ENCODE assay signal across 9 cellular contexts in the genomic region with DNA sequence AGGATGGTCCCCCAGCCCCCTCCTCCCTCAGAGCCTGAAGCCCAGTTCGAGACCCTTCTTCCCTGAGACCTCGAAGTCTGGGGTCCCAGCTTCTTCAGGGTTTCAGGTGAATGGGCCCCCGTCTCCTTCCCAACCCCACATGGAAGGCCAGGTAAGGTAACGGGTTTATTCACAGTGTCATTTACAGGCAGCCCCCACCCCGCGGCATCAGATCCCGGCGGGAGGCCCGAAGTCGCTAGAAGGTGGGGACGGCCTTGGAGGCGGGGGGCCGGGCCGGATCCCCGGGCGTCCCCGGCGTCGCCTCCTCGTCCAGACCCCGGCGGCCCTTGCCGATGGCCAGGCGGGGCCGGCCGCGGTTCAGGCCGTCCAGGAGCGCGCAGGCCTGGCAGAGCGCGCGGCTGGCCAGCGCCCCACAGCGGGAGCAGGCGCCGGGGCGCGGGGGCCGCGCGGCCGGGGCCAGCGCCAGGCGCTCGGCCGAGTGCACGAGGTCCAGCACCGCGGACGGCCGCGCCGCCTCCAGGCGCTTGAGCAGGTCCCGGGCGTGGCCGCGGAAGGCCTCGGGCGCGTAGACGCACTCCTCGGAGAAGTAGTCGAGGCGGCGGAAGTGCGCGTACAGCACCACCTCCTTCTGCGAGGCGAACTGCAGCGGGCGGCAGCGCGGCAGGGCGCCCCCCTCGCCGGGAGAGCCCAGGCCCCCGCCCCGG. TPM values are rescaled to one million over a fixed set of nuclear protein-coding genes. Genes with fewer than 3 reads are reported as not detected.
DNase-seq lines count a peak whose midpoint lies in the region; ATAC-seq, FAIRE-seq and TF ChIP-seq lines count a peak whose summit lies in the region.
"Had no signal": no experiment of that assay in that cellular context is flagged by ENCODE, and none has a peak within 500 bp of the region (broad histone marks: within the 10 kb centered on the region; RNA-seq: fewer than 3 reads in every experiment).

No MANE protein-coding gene starts in this region.

- peak overlapping the region in 1 of 4 donors; percentile 19 for H3K4me3 Mint-ChIP-seq in CD4-positive, CD25-positive, alpha-beta regulatory T cell
- peak overlapping the region; percentile 41 for H3K4me3 Mint-ChIP-seq in activated CD8-positive, alpha-beta T cell treated with anti-CD3 and anti-CD28 coated beads for 36 hours
- H3K4me3 Mint-ChIP-seq in neural progenitor cell, result no peak overlapping the region

- no peak for TF ChIP-seq CTCF in activated CD8-positive, alpha-beta T cell treated with anti-CD3 and anti-CD28 coated beads for 36 hours (IDR thresholded peaks at IDR 0.05)
- TF ChIP-seq CTCF in endothelial cell of umbilical vein (IDR thresholded peaks at IDR 0.05; ENCODE audit: extremely low read depth in 1 of 2, insufficient read depth in 1 of 2, low read depth in 1 of 2, low read length in 2 of 2) (peak in 1 of 2 donors; percentile 20), neural progenitor cell (IDR thresholded peaks at IDR 0.05) (no peak)

- no peaks in the 10 kb centered on the region for H3K9me1 ChIP-seq in endothelial cell of umbilical vein (replicated peaks; ENCODE audit: control insufficient read depth, extremely low read depth, insufficient read depth, low read length)

- H2AFZ ChIP-seq in endothelial cell of umbilical vein (ENCODE audit: low read depth, low read length) (no peak overlapping the region), neural progenitor cell (replicated peaks) (no peak overlapping the region)

- no peaks in the 10 kb centered on the region for H3F3A ChIP-seq in neural progenitor cell (ENCODE audit: low read depth)

- H3K9ac ChIP-seq in endothelial cell of umbilical vein (replicated peaks; ENCODE audit: extremely low read depth, insufficient read depth, low read length) (no peak overlapping the region), neural progenitor cell (no peak overlapping the region)

- H3K4me1 Mint-ChIP-seq in CD4-positive, CD25-positive, alpha-beta regulatory T cell, result peaks cover 4 to 49% (median 19%) of the 10 kb centered on the region in 4 donors
- peaks cover 16% of the 10 kb centered on the region for H3K4me1 Mint-ChIP-seq in activated CD8-positive, alpha-beta T cell treated with anti-CD3 and anti-CD28 coated beads for 36 hours (ENCODE audit: low read depth)
- peaks cover 2% of the 10 kb centered on the region for H3K4me1 Mint-ChIP-seq in neural progenitor cell

- no peaks in the 10 kb centered on the region for H3K9me3 Mint-ChIP-seq in CD4-positive, CD25-positive, alpha-beta regulatory T cell
- no peaks in the 10 kb centered on the region for H3K9me3 Mint-ChIP-seq in activated CD8-positive, alpha-beta T cell treated with anti-CD3 and anti-CD28 coated beads for 36 hours
- no peaks in the 10 kb centered on the region for H3K9me3 Mint-ChIP-seq in neural progenitor cell

- CTCF ChIA-PET in activated CD8-positive, alpha-beta T cell treated with anti-CD3 and anti-CD28 coated beads for 36 hours (lab: Charles Lee), result interaction anchor here (1.0 kb wide), 1 partner anchor 127 kb away, joined by 3 read pairs; no protein-coding TSS in a partner anchor
- CTCF ChIA-PET in endothelial cell of umbilical vein (lab: Charles Lee), result interaction anchor here (1.2 kb wide), 1 partner anchor 77 kb away, joined by 9 read pairs; no protein-coding TSS in a partner anchor

- peaks cover 27% of the 10 kb centered on the region for H3K36me3 ChIP-seq in CD4-positive, CD25-positive, alpha-beta regulatory T cell (ENCODE audit: control insufficient read depth, insufficient read depth, low read length)
- H3K36me3 ChIP-seq in endothelial cell of umbilical vein (ENCODE audit: control insufficient read depth in 2 of 2, extremely low read depth in 1 of 2, insufficient read depth in 2 of 2, low read length in 2 of 2), result peaks cover 2 to 5% of the 10 kb centered on the region in 2 experiments
- no peaks in the 10 kb centered on the region for H3K36me3 ChIP-seq in neural progenitor cell

- H3K4me1 ChIP-seq in CD4-positive, CD25-positive, alpha-beta regulatory T cell (ENCODE audit: control insufficient read depth, insufficient read depth, low read length, poor library complexity, severe bottlenecking), result peaks cover 1% of the 10 kb centered on the region
- peaks cover 16% of the 10 kb centered on the region for H3K4me1 ChIP-seq in endothelial cell of umbilical vein (ENCODE audit: control insufficient read depth, extremely low read depth, insufficient read depth, low read length)
- H3K4me1 ChIP-seq in neural progenitor cell, result no peaks in the 10 kb centered on the region

- no peak for TF ChIP-seq POLR2A in endothelial cell of umbilical vein (IDR thresholded peaks at IDR 0.05; ENCODE audit: low read depth, low read length)

- H3K27me3 ChIP-seq in CD4-positive, CD25-positive, alpha-beta regulatory T cell (ENCODE audit: control insufficient read depth, insufficient read depth, low read length), result no peaks in the 10 kb centered on the region
- H3K27me3 ChIP-seq in endothelial cell of umbilical vein (ENCODE audit: control insufficient read depth in 2 of 2, insufficient read depth in 2 of 2, low read length in 2 of 2), result no peaks in the 10 kb centered on the region
- H3K27me3 ChIP-seq in neural progenitor cell, result no peaks in the 10 kb centered on the region

- intact Hi-C loops in activated CD8-positive, alpha-beta T cell treated with anti-CD3 and anti-CD28 coated beads for 36 hours (cut with micrococcal nuclease), result no loop called here
- intact Hi-C loops in endothelial cell of umbilical vein (cut with micrococcal nuclease), result loop anchor here (5.0 kb wide), 1 partner anchor 626 kb away; no protein-coding TSS in a partner anchor

- ATAC-seq in CD4-positive, CD25-positive, alpha-beta regulatory T cell (ENCODE audit: low read depth in 2 of 2), result peak; percentile 61 to 65
- peak; percentile 76 for ATAC-seq in activated CD8-positive, alpha-beta T cell treated with anti-CD3 and anti-CD28 coated beads for 36 hours

- H3K27me3 Mint-ChIP-seq in CD4-positive, CD25-positive, alpha-beta regulatory T cell, result no peaks in the 10 kb centered on the region
- H3K27me3 Mint-ChIP-seq in activated CD8-positive, alpha-beta T cell treated with anti-CD3 and anti-CD28 coated beads for 36 hours, result no peaks in the 10 kb centered on the region
- peaks cover 3% of the 10 kb centered on the region for H3K27me3 Mint-ChIP-seq in neural progenitor cell (ENCODE audit: insufficient read depth, low read depth)

- H3K9me3 ChIP-seq in CD4-positive, CD25-positive, alpha-beta regulatory T cell (ENCODE audit: control insufficient read depth in 2 of 2, low read length in 2 of 2), result no peaks in the 10 kb centered on the region
- H3K9me3 ChIP-seq in endothelial cell of umbilical vein (replicated peaks; ENCODE audit: control insufficient read depth, insufficient read depth, low read length) (no peaks in the 10 kb centered on the region), neural progenitor cell (ENCODE audit: low read depth) (no peaks in the 10 kb centered on the region)

- no peak overlapping the region for H3K4me3 ChIP-seq in CD4-positive, CD25-positive, alpha-beta regulatory T cell (ENCODE audit: low read depth, low read length)
- peak overlapping the region in 1 of 3 experiments; percentile 2 for H3K4me3 ChIP-seq in endothelial cell of umbilical vein (replicated peaks in 1 of 3; ENCODE audit: insufficient read depth in 1 of 3, low read depth in 1 of 3, low read length in 3 of 3)
- no peak overlapping the region for H3K4me3 ChIP-seq in neural progenitor cell

- FAIRE-seq in endothelial cell of umbilical vein (lab: Jason Lieb, UNC), result no peak

- H4K20me1 ChIP-seq in endothelial cell of umbilical vein (replicated peaks; ENCODE audit: control insufficient read depth, extremely low read depth, insufficient read depth, low read length) (no peaks in the 10 kb centered on the region), neural progenitor cell (ENCODE audit: low read depth) (peaks cover 6% of the 10 kb centered on the region)

- dilution Hi-C loops in endothelial cell of umbilical vein (cut with MboI; ENCODE audit: extremely low pct_ligation_motif_present, low sequenced_read_pairs), result no loop called here

- DNase-seq in CD4-positive, CD25-positive, alpha-beta regulatory T cell, result peak; percentile 19 to 29 (median 26)
- DNase-seq in activated CD8-positive, alpha-beta T cell treated with anti-CD3 and anti-CD28 coated beads for 36 hours, result peak; percentile 45
- DNase-seq in endothelial cell of umbilical vein (ENCODE audit: low read depth, low spot score), result peak; percentile 19
- peak; percentile 13 for DNase-seq in neural progenitor cell (ENCODE audit: low spot score)
- DNase-seq in NCI-H2227 (lab: John Stamatoyannopoulos, UW; ENCODE audit: unreplicated experiment), result no peak
- no peak for DNase-seq in SHP77 treated with DMSO at 0.1 percent for 48 hours (lab: John Stamatoyannopoulos, UW)
- no peak for DNase-seq in NCI-H1417 (lab: John Stamatoyannopoulos, UW)
- DNase-seq in UCSD-AML1 (lab: John Stamatoyannopoulos, UW; ENCODE audit: unreplicated experiment), result no peak
- DNase-seq: NCI-H2171 treated with DMSO at 0.1 percent for 48 hours had no signal

- no peak overlapping the region for H3K27ac ChIP-seq in CD4-positive, CD25-positive, alpha-beta regulatory T cell (ENCODE audit: insufficient read depth, low read length, poor library complexity, severe bottlenecking)
- no peak overlapping the region for H3K27ac ChIP-seq in endothelial cell of umbilical vein (ENCODE audit: insufficient read depth, low read depth, low read length)
- H3K27ac ChIP-seq in neural progenitor cell, result no peak overlapping the region

- H3K79me2 ChIP-seq in endothelial cell of umbilical vein (ENCODE audit: control insufficient read depth, insufficient read depth, low read length) (peaks cover 24% of the 10 kb centered on the region), neural progenitor cell (ENCODE audit: low read depth) (no peaks in the 10 kb centered on the region)

- H3K36me3 Mint-ChIP-seq in CD4-positive, CD25-positive, alpha-beta regulatory T cell, result peaks cover 37% of the 10 kb centered on the region
- H3K36me3 Mint-ChIP-seq in activated CD8-positive, alpha-beta T cell treated with anti-CD3 and anti-CD28 coated beads for 36 hours (ENCODE audit: low read depth), result peaks cover 29% of the 10 kb centered on the region
- peaks cover 2% of the 10 kb centered on the region for H3K36me3 Mint-ChIP-seq in neural progenitor cell

- H3K27ac Mint-ChIP-seq in CD4-positive, CD25-positive, alpha-beta regulatory T cell, result no peak overlapping the region
- H3K27ac Mint-ChIP-seq in activated CD8-positive, alpha-beta T cell treated with anti-CD3 and anti-CD28 coated beads for 36 hours, result no peak overlapping the region
- no peak overlapping the region for H3K27ac Mint-ChIP-seq in neural progenitor cell

- no peak overlapping the region for H3K4me2 ChIP-seq in endothelial cell of umbilical vein (ENCODE audit: insufficient read depth, low read length)
- H3K4me2 ChIP-seq in neural progenitor cell, result no peak overlapping the region

- BruUV-seq in endothelial cell of umbilical vein (replicated peaks; lab: Mats Ljungman, UMichigan), result no TSS peak

- POLR2A ChIA-PET in activated CD8-positive, alpha-beta T cell treated with anti-CD3 and anti-CD28 coated beads for 36 hours (lab: Charles Lee), result no interaction called here
- POLR2A ChIA-PET in endothelial cell of umbilical vein (lab: Charles Lee), result no interaction called here

RNA-seq across cellular contexts. Expression of a gene that starts 9.7 kb away (rescaled TPM):
- total RNA-seq in CD4-positive, CD25-positive, alpha-beta regulatory T cell, result 5.9 TPM
- 1 to 10 TPM; 3.4 to 8.0 (median 4.5) TPM for polyA plus RNA-seq in CD4-positive, CD25-positive, alpha-beta regulatory T cell
- total RNA-seq in activated CD8-positive, alpha-beta T cell treated with anti-CD3 and anti-CD28 coated beads for 36 hours, result 10 to 100 TPM; 10.6 to 11.1 TPM
- total RNA-seq in endothelial cell of umbilical vein, result 8.2 and 8.7 TPM in 2 replicates
- polyA plus RNA-seq in endothelial cell of umbilical vein, result 6.1 and 7.0 TPM in 2 replicates
- 2.3 and 3.7 TPM in 2 replicates for polyA plus RNA-seq in endothelial cell of umbilical vein (2011; cell fraction: cytosol; rRNA removed)
- polyA plus RNA-seq in endothelial cell of umbilical vein (2011; cell fraction: nucleus; rRNA removed), result 3.4 and 3.9 TPM in 2 replicates
- 2.4 and 5.3 TPM in 2 replicates for polyA plus RNA-seq in endothelial cell of umbilical vein (2012)
- polyA minus RNA-seq in endothelial cell of umbilical vein, result 1.6 and 3.0 TPM in 2 replicates
- 10.1 TPM for polyA minus RNA-seq in endothelial cell of umbilical vein (2011; cell fraction: cytosol; rRNA and poly(A)+ RNA removed)
- 1.5 and 2.6 TPM in 2 replicates for polyA minus RNA-seq in endothelial cell of umbilical vein (2011; cell fraction: nucleus; rRNA and poly(A)+ RNA removed)
- total RNA-seq in neural progenitor cell (ENCODE audit: low replicate concordance), result 0.24 and 5.6 TPM in 2 replicates

RNA-seq across cellular contexts. Expression of a gene that starts 15.8 kb away (rescaled TPM):
- total RNA-seq in CD4-positive, CD25-positive, alpha-beta regulatory T cell, result 0.35 TPM
- not detected for polyA plus RNA-seq in CD4-positive, CD25-positive, alpha-beta regulatory T cell
- under 1 TPM; 0.32 to 0.43 TPM for total RNA-seq in activated CD8-positive, alpha-beta T cell treated with anti-CD3 and anti-CD28 coated beads for 36 hours
- not detected in 2 replicates for total RNA-seq in endothelial cell of umbilical vein
- 0.10 and 0.12 TPM in 2 replicates for polyA plus RNA-seq in endothelial cell of umbilical vein
- polyA plus RNA-seq in endothelial cell of umbilical vein (2011; cell fraction: cytosol; rRNA removed), result 0.08 TPM in 1 of 2 replicates, not detected in the other
- 0.22 and 0.25 TPM in 2 replicates for polyA plus RNA-seq in endothelial cell of umbilical vein (2011; cell fraction: nucleus; rRNA removed)
- 0.25 TPM in 1 of 2 replicates, not detected in the other for polyA plus RNA-seq in endothelial cell of umbilical vein (2012)
- not detected in 2 replicates for polyA minus RNA-seq in endothelial cell of umbilical vein
- 0.92 TPM for polyA minus RNA-seq in endothelial cell of umbilical vein (2011; cell fraction: cytosol; rRNA and poly(A)+ RNA removed)
- polyA minus RNA-seq in endothelial cell of umbilical vein (2011; cell fraction: nucleus; rRNA and poly(A)+ RNA removed), result not detected in 2 replicates
- total RNA-seq in neural progenitor cell (ENCODE audit: low replicate concordance), result not detected in 2 replicates

RNA-seq across cellular contexts. Expression of a gene that starts 26.2 kb away (rescaled TPM):
- 1.1 TPM for total RNA-seq in CD4-positive, CD25-positive, alpha-beta regulatory T cell
- under 1 TPM in 3 of 4 donors, not detected in 1; 0.33 to 0.52 (median 0.37) TPM for polyA plus RNA-seq in CD4-positive, CD25-positive, alpha-beta regulatory T cell
- under 1 TPM; 0.40 to 0.65 TPM for total RNA-seq in activated CD8-positive, alpha-beta T cell treated with anti-CD3 and anti-CD28 coated beads for 36 hours
- not detected in 2 replicates for total RNA-seq in endothelial cell of umbilical vein
- polyA plus RNA-seq in endothelial cell of umbilical vein, result not detected in 2 replicates
- not detected in 2 replicates for polyA plus RNA-seq in endothelial cell of umbilical vein (2011; cell fraction: cytosol; rRNA removed)
- polyA plus RNA-seq in endothelial cell of umbilical vein (2011; cell fraction: nucleus; rRNA removed), result not detected in 2 replicates
- not detected in 2 replicates for polyA plus RNA-seq in endothelial cell of umbilical vein (2012)
- polyA minus RNA-seq in endothelial cell of umbilical vein, result not detected in 2 replicates
- polyA minus RNA-seq in endothelial cell of umbilical vein (2011; cell fraction: cytosol; rRNA and poly(A)+ RNA removed), result not detected
- polyA minus RNA-seq in endothelial cell of umbilical vein (2011; cell fraction: nucleus; rRNA and poly(A)+ RNA removed), result not detected in 2 replicates
- total RNA-seq in neural progenitor cell (ENCODE audit: low replicate concordance), result not detected in 2 replicates

RNA-seq across cellular contexts. Expression of a gene that starts 33.6 kb away (rescaled TPM):
- total RNA-seq in CD4-positive, CD25-positive, alpha-beta regulatory T cell, result not detected
- polyA plus RNA-seq in CD4-positive, CD25-positive, alpha-beta regulatory T cell, result not detected
- not detected for total RNA-seq in activated CD8-positive, alpha-beta T cell treated with anti-CD3 and anti-CD28 coated beads for 36 hours
- total RNA-seq in endothelial cell of umbilical vein (not detected in 2 replicates), neural progenitor cell (ENCODE audit: low replicate concordance) (not detected in 2 replicates)
- polyA plus RNA-seq in endothelial cell of umbilical vein, result not detected in 2 replicates
- not detected in 2 replicates for polyA plus RNA-seq in endothelial cell of umbilical vein (2011; cell fraction: cytosol; rRNA removed)
- polyA plus RNA-seq in endothelial cell of umbilical vein (2011; cell fraction: nucleus; rRNA removed), result not detected in 2 replicates
- not detected in 2 replicates for polyA plus RNA-seq in endothelial cell of umbilical vein (2012)
- polyA minus RNA-seq in endothelial cell of umbilical vein, result not detected in 2 replicates
- polyA minus RNA-seq in endothelial cell of umbilical vein (2011; cell fraction: cytosol; rRNA and poly(A)+ RNA removed), result not detected
- not detected in 2 replicates for polyA minus RNA-seq in endothelial cell of umbilical vein (2011; cell fraction: nucleus; rRNA and poly(A)+ RNA removed)

RNA-seq across cellular contexts. Expression of a gene that starts 43.6 kb away (rescaled TPM):
- not detected for total RNA-seq in CD4-positive, CD25-positive, alpha-beta regulatory T cell
- polyA plus RNA-seq in CD4-positive, CD25-positive, alpha-beta regulatory T cell, result not detected
- not detected for total RNA-seq in activated CD8-positive, alpha-beta T cell treated with anti-CD3 and anti-CD28 coated beads for 36 hours
- total RNA-seq in endothelial cell of umbilical vein, result not detected in 2 replicates
- not detected in 2 replicates for polyA plus RNA-seq in endothelial cell of umbilical vein
- not detected in 2 replicates for polyA plus RNA-seq in endothelial cell of umbilical vein (2011; cell fraction: cytosol; rRNA removed)
- polyA plus RNA-seq in endothelial cell of umbilical vein (2011; cell fraction: nucleus; rRNA removed), result not detected in 2 replicates
- not detected in 2 replicates for polyA plus RNA-seq in endothelial cell of umbilical vein (2012)
- not detected in 2 replicates for polyA minus RNA-seq in endothelial cell of umbilical vein
- not detected for polyA minus RNA-seq in endothelial cell of umbilical vein (2011; cell fraction: cytosol; rRNA and poly(A)+ RNA removed)
- not detected in 2 replicates for polyA minus RNA-seq in endothelial cell of umbilical vein (2011; cell fraction: nucleus; rRNA and poly(A)+ RNA removed)
- not detected in 2 replicates for total RNA-seq in neural progenitor cell (ENCODE audit: low replicate concordance)

Comparison
In these comparisons a context has a peak if more than half of its experiments do, and no peak if none do; other contexts are left out.
1. DNase-seq: peak in CD4-positive, CD25-positive, alpha-beta regulatory T cell (3 of 3), activated CD8-positive, alpha-beta T cell treated with anti-CD3 and anti-CD28 coated beads for 36 hours (single experiment), endothelial cell of umbilical vein (single experiment) and neural progenitor cell (single experiment); none in NCI-H2227 (single experiment), SHP77 treated with DMSO at 0.1 percent for 48 hours (single experiment), NCI-H1417 (0 of 3) and UCSD-AML1 (single experiment).